ENCODE assay signal across 8 cellular contexts in the genomic region with DNA sequence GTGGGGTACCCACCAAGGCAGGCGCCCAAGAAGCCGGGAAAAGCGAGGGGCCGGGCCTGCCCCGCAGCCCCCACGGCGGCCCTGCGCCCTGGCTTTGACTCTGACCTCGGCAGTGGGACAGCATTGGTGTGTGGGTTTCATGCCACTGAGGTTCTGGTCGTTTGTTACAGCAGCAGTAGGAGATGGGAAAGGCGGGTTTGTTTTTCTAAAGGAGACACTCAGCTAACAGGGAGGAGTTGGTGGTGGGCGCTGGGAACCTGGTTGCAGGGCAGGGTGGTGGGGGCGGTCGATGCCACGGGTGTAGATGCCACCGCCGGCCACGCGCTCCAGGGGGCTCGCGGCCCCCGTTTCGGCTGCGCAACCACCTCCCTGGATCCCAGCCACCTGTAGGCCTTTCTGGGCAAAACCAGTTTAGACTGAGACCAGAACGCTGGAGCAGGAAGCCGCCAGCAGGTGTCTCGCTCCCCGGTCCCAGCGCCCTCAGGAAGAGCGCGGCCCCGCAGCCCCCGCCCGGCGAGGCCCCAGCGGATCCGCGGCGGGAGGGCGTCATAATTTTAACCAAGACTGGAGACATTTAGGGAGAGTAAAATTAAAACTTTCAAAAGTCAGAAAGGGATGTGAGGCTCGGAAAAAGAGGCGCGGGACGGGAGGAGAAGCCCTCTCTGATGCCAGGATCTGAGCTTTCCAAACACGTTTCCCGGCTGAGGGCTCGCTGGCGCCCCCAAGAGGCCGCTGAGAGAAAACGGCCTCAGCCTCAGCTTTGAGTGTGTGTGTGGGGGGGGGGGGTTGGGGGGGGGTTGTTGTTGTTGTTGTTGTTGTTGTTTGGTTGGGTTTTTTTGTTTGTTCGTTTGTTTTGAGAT. TPM values are rescaled to one million over a fixed set of nuclear protein-coding genes. Genes with fewer than 3 reads are reported as not detected.
A peak's percentile ranks its signal among the peaks of the same experiment; 100 is the strongest.
DNase-seq lines count a peak whose midpoint lies in the region; ATAC-seq, FAIRE-seq and TF ChIP-seq lines count a peak whose summit lies in the region.

No MANE protein-coding gene starts in this region.

- H3K36me3 ChIP-seq in small intestine (ENCODE audit: control insufficient read depth in 2 of 2, insufficient read depth in 2 of 2, low read length in 2 of 2) = no peaks in the 10 kb centered on the region

- H3K27ac Mint-ChIP-seq in T-helper 17 cell (no peak overlapping the region), brain (peak overlapping the region in 2 of 5 experiments; percentile 26 to 65)

- peak overlapping the region in 1 of 2 donors; percentile 1 for H3K4me3 ChIP-seq in small intestine (ENCODE audit: low read depth in 1 of 2, low read length in 2 of 2)

- no peaks in the 10 kb centered on the region for H3K4me1 Mint-ChIP-seq in T-helper 17 cell
- peaks cover 5% of the 10 kb centered on the region for H3K4me1 Mint-ChIP-seq in brain

- H3K9me3 ChIP-seq in T-helper 17 cell (ENCODE audit: control insufficient read depth, low read length, poor library complexity, severe bottlenecking) (no peaks in the 10 kb centered on the region), small intestine (ENCODE audit: control insufficient read depth, low read depth) (no peaks in the 10 kb centered on the region)

- H3K27me3 ChIP-seq in small intestine (ENCODE audit: control insufficient read depth in 2 of 2, insufficient read depth in 2 of 2, low read length in 2 of 2) = peaks cover 0 to 3% of the 10 kb centered on the region in 2 donors

- DNase-seq in GDM1 (lab: John Stamatoyannopoulos, UW) (peak; percentile 63), NCI-H1417 (lab: John Stamatoyannopoulos, UW) (peak; percentile 79 to 91 (median 86)), T-helper 17 cell (peak in 1 of 3 donors; percentile 25), iPS-NIHi11 (ENCODE audit: low spot score) (peak; percentile 85), small intestine (peak; percentile 74)

- ATAC-seq in HG02571 (IDR thresholded peaks at IDR 0.05; ENCODE audit: unreplicated experiment) (peak; percentile 63), T-helper 17 cell (peak; percentile 72), HG03039 (IDR thresholded peaks at IDR 0.05; ENCODE audit: unreplicated experiment) (no peak)

- H3K27me3 Mint-ChIP-seq in T-helper 17 cell (peaks cover 24% of the 10 kb centered on the region), brain (no peaks in the 10 kb centered on the region)

- peak overlapping the region; percentile 68 for H3K4me3 Mint-ChIP-seq in T-helper 17 cell
- peak overlapping the region; percentile 74 to 82 (median 80) for H3K4me3 Mint-ChIP-seq in brain

- H3K36me3 Mint-ChIP-seq in T-helper 17 cell (ENCODE audit: low read depth) (no peaks in the 10 kb centered on the region), brain (no peaks in the 10 kb centered on the region)

- WGBS in small intestine, 3 donors = 12 to 23% (median 20%) methylated on average over 44 to 51 of the region's 51 CpGs

- peak; percentile 92 to 94 for TF ChIP-seq CTCF in brain (conservative IDR thresholded peaks at IDR 0.05)

- no peaks in the 10 kb centered on the region for H3K9me3 Mint-ChIP-seq in brain

- no peak for FAIRE-seq in small intestine (lab: Jason Lieb, UNC)

- peak overlapping the region in 1 of 2 donors; percentile 62 for H3K27ac ChIP-seq in small intestine (ENCODE audit: low read depth in 1 of 2, low read length in 1 of 2)

- no peaks in the 10 kb centered on the region for H3K4me1 ChIP-seq in small intestine (ENCODE audit: control insufficient read depth in 2 of 2, insufficient read depth in 1 of 2, low read depth in 1 of 2, low read length in 1 of 2)

RNA-seq across cellular contexts. Expression of a gene that starts 17.4 kb away (rescaled TPM):
- not detected for total RNA-seq in T-helper 17 cell
- polyA plus RNA-seq in brain (ENCODE audit: insufficient read depth, low read depth, low replicate concordance) = 1.5 TPM
- 1 to 10 TPM in 2 of 3 donors, not detected in 1; 1.6 to 8.8 TPM for polyA plus RNA-seq in small intestine

RNA-seq across cellular contexts. Expression of a gene that starts 36.4 kb away (rescaled TPM):
- 1 to 10 TPM; 1.5 to 8.0 TPM for total RNA-seq in T-helper 17 cell
- polyA plus RNA-seq in brain (ENCODE audit: insufficient read depth, low read depth, low replicate concordance) (43.5 TPM), small intestine (10 to 100 TPM; 11.9 to 56.4 (median 33.5) TPM)
